ENCODE assay signal across 1 cellular context in genomic region chr19:7652061-7652641, GRCh38.
TF ChIP-seq lines count a peak whose summit lies in the region.

No MANE protein-coding gene starts in this region.

TF ChIP-seq in HEK293, 187 proteins besides CTCF, POLR2A, EP300 and RAD21 (continued from another document):
- TF ChIP-seq KLF8 (tag by site-specific recombination; IDR thresholded peaks at IDR 0.05) (peak; percentile 48; the same call in 1 of the 2 replicates), SCRT2 (tag by site-specific recombination; IDR thresholded peaks at IDR 0.05) (peak; percentile 59), YY1 (tag by site-specific recombination; IDR thresholded peaks at IDR 0.05) (no peak), KLF17 (tag by site-specific recombination; IDR thresholded peaks at IDR 0.05) (peak; percentile 68; the same call in 1 of the 2 replicates), HOXA7 (CRISPR knock-in tag; IDR thresholded peaks at IDR 0.05; ENCODE audit: borderline replicate concordance) (no peak), ZFP37 (tag by site-specific recombination; IDR thresholded peaks at IDR 0.05) (no peak), ZNF248 (tag by site-specific recombination; IDR thresholded peaks at IDR 0.05) (no peak), ZNF473 (tag by site-specific recombination; IDR thresholded peaks at IDR 0.05) (no peak), ZFP69B (tag by site-specific recombination; IDR thresholded peaks at IDR 0.05) (peak; percentile 17; the same call in 1 of the 2 replicates), ZNF398 (tag by site-specific recombination; IDR thresholded peaks at IDR 0.05) (no peak), ZSCAN16 (tag by site-specific recombination; IDR thresholded peaks at IDR 0.05) (no peak), ZNF548 (tag by site-specific recombination; IDR thresholded peaks at IDR 0.05) (no peak), GLI2 (tag by site-specific recombination; IDR thresholded peaks at IDR 0.05; ENCODE audit: borderline replicate concordance, low read depth) (no peak)
- TF ChIP-seq, protein P1, sequence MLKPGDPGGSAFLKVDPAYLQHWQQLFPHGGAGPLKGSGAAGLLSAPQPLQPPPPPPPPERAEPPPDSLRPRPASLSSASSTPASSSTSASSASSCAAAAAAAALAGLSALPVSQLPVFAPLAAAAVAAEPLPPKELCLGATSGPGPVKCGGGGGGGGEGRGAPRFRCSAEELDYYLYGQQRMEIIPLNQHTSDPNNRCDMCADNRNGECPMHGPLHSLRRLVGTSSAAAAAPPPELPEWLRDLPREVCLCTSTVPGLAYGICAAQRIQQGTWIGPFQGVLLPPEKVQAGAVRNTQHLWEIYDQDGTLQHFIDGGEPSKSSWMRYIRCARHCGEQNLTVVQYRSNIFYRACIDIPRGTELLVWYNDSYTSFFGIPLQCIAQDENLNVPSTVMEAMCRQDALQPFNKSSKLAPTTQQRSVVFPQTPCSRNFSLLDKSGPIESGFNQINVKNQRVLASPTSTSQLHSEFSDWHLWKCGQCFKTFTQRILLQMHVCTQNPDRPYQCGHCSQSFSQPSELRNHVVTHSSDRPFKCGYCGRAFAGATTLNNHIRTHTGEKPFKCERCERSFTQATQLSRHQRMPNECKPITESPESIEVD (tag by site-specific recombination; IDR thresholded peaks at IDR 0.05) = 0 out of 2 replicates have a peak, but pooled peaks have one; percentile 33
- TF ChIP-seq, protein P2, sequence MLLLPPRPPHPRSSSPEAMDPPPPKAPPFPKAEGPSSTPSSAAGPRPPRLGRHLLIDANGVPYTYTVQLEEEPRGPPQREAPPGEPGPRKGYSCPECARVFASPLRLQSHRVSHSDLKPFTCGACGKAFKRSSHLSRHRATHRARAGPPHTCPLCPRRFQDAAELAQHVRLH (tag by site-specific recombination; IDR thresholded peaks at IDR 0.05) = peak; percentile 50; the same call in 1 of the 2 replicates
- TF ChIP-seq, protein P3, sequence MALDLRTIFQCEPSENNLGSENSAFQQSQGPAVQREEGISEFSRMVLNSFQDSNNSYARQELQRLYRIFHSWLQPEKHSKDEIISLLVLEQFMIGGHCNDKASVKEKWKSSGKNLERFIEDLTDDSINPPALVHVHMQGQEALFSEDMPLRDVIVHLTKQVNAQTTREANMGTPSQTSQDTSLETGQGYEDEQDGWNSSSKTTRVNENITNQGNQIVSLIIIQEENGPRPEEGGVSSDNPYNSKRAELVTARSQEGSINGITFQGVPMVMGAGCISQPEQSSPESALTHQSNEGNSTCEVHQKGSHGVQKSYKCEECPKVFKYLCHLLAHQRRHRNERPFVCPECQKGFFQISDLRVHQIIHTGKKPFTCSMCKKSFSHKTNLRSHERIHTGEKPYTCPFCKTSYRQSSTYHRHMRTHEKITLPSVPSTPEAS (tag by site-specific recombination; IDR thresholded peaks at IDR 0.05) = no peak
- TF ChIP-seq, protein P4, sequence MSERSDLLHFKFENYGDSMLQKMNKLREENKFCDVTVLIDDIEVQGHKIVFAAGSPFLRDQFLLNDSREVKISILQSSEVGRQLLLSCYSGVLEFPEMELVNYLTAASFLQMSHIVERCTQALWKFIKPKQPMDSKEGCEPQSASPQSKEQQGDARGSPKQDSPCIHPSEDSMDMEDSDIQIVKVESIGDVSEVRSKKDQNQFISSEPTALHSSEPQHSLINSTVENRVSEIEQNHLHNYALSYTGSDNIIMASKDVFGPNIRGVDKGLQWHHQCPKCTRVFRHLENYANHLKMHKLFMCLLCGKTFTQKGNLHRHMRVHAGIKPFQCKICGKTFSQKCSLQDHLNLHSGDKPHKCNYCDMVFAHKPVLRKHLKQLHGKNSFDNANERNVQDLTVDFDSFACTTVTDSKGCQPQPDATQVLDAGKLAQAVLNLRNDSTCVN (tag by site-specific recombination; optimal IDR thresholded peaks at IDR 0.05) = peak; percentile 18
- TF ChIP-seq, protein P5, sequence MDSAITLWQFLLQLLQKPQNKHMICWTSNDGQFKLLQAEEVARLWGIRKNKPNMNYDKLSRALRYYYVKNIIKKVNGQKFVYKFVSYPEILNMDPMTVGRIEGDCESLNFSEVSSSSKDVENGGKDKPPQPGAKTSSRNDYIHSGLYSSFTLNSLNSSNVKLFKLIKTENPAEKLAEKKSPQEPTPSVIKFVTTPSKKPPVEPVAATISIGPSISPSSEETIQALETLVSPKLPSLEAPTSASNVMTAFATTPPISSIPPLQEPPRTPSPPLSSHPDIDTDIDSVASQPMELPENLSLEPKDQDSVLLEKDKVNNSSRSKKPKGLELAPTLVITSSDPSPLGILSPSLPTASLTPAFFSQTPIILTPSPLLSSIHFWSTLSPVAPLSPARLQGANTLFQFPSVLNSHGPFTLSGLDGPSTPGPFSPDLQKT (IDR thresholded peaks at IDR 0.05; ENCODE audit: borderline replicate concordance, low read depth, low read length) = no peak
